Comparison of ENCODE assay signal across 13 cellular contexts in genomic region chr7:90599892-90600555, GRCh38. TPM values are rescaled to one million over a fixed set of nuclear protein-coding genes. Genes with fewer than 3 reads are reported as not detected.
DNase-seq lines count a peak whose midpoint lies in the region; ATAC-seq, FAIRE-seq and TF ChIP-seq lines count a peak whose summit lies in the region.
"Had no signal": no experiment of that assay in that cellular context is flagged by ENCODE, and none has a peak within 500 bp of the region (broad histone marks: within the 10 kb centered on the region; RNA-seq: fewer than 3 reads in every experiment).

No MANE protein-coding gene starts in this region.

- no peak for DNase-seq in GM19239 (ENCODE audit: insufficient read length, low spot score)
- peak in 2 of 3 experiments; percentile 10 to 63 for DNase-seq in NCI-H1417 (lab: John Stamatoyannopoulos, UW)
- no peak for DNase-seq in neural crest cell (ENCODE audit: low read depth, low spot score)
- DNase-seq in activated CD4-positive, alpha-beta T cell treated with anti-CD3 and anti-CD28 coated beads for 1 hour, result no peak
- no peak for DNase-seq in NCI-H2227 (lab: John Stamatoyannopoulos, UW; ENCODE audit: unreplicated experiment)
- DNase-seq in occipital lobe (lab: John Stamatoyannopoulos, UW), result no peak
- DNase-seq: activated CD4-positive, alpha-beta T cell treated with anti-CD3 and anti-CD28 coated beads, Interleukin-2, amount 50 U/mL, for 48 hours; stimulated activated CD4-positive, alpha-beta T cell treated with anti-CD3 and anti-CD28 coated beads, Interleukin-4, amount 100 ng/mL, for 1 hour; stimulated activated naive CD4-positive, alpha-beta T cell treated with Interleukin-2 at 50 U/mL for 16 hours had no signal

- peaks cover 73% of the 10 kb centered on the region for H3K4me1 Mint-ChIP-seq in brain
- H3K4me1 Mint-ChIP-seq in neural crest cell, result peaks cover 31% of the 10 kb centered on the region

- no peaks in the 10 kb centered on the region for H3K36me3 Mint-ChIP-seq in brain
- H3K36me3 Mint-ChIP-seq in neural crest cell (ENCODE audit: low read depth), result no peaks in the 10 kb centered on the region

- TF ChIP-seq CTCF in brain (conservative IDR thresholded peaks at IDR 0.05) (no peak), neural crest cell (conservative IDR thresholded peaks at IDR 0.05) (no peak)

- H3K9me3 Mint-ChIP-seq in brain, result no peaks in the 10 kb centered on the region
- H3K9me3 Mint-ChIP-seq in neural crest cell, result no peaks in the 10 kb centered on the region
- H3K9me3 Mint-ChIP-seq: activated T-helper 2 cell treated with anti-CD3 and anti-CD28 coated beads, Interferon-gamma antibody, Interleukin-2, Interleukin-4, amounts not matched to agents 10 μg/mL and 5 μg/mL and 100 μg/mL, durations not matched to agents 14 hours and 24 hours and 36 hours had no signal

- H3K27ac Mint-ChIP-seq in brain (peak overlapping the region in 2 of 5 experiments; percentile 13 to 64), neural crest cell (ENCODE audit: unreplicated experiment) (no peak overlapping the region)
- H3K27ac Mint-ChIP-seq: activated T-helper 2 cell treated with anti-CD3 and anti-CD28 coated beads, Interferon-gamma antibody, Interleukin-2, Interleukin-4, amounts not matched to agents 10 μg/mL and 5 μg/mL and 100 μg/mL, durations not matched to agents 14 hours and 24 hours and 36 hours had no signal

- FAIRE-seq in GM19239 (lab: Jason Lieb, UNC), result peak; percentile 48

- no peak for ATAC-seq in HG03457 (IDR thresholded peaks at IDR 0.05; ENCODE audit: unreplicated experiment)

- H3K4me3 Mint-ChIP-seq in brain (peak overlapping the region in 3 of 5 experiments; percentile 7 to 71 (median 58)), neural crest cell (peak overlapping the region; percentile 29)

- peaks cover 6% of the 10 kb centered on the region for H3K27me3 Mint-ChIP-seq in brain
- no peaks in the 10 kb centered on the region for H3K27me3 Mint-ChIP-seq in neural crest cell (ENCODE audit: low read depth)

RNA-seq across cellular contexts. Expression of gene CDK14, which starts 3.9 kb away (rescaled TPM):
- polyA plus RNA-seq in brain (ENCODE audit: insufficient read depth, low read depth, low replicate concordance), result 13.5 TPM
- 42.2 and 49.6 TPM in 2 replicates for total RNA-seq in neural crest cell
- total RNA-seq in occipital lobe, result 123 TPM
- total RNA-seq: G401 had no signal

Comparison
In these comparisons a context has a peak if more than half of its experiments do, and no peak if none do; other contexts are left out.
1. DNase-seq: peak in NCI-H1417 (2 of 3); none in GM19239 (single experiment), neural crest cell (single experiment), activated CD4-positive, alpha-beta T cell treated with anti-CD3 and anti-CD28 coated beads for 1 hour (single experiment), NCI-H2227 (single experiment) and occipital lobe (single experiment).